Comparison of ENCODE assay signal across 9 cellular contexts in the genomic region with DNA sequence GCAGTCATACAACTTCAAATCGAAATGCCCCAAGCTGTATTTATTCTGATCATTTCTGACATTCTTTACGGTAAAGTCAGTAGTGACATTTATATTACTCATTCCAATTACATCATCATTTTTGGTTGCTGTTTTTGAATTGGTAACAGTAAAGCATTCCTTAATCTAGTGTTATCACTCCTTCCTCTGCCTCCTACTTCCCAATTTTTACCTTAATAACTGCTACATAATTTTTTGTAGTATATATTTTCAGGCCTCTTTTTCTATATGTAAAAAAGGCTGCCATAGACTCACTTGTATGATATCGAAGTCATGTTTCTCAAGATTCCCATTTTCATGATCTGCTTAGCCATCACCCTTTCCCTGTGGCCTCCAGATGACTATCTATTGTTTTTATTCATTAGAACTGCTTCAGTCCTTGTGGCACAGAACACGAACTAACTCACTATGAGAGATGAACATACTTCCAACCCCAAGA.
DNase-seq lines count a peak whose midpoint lies in the region; ATAC-seq, FAIRE-seq and TF ChIP-seq lines count a peak whose summit lies in the region.
"Had no signal": no experiment of that assay in that cellular context is flagged by ENCODE, and none has a peak within 500 bp of the region (broad histone marks: within the 10 kb centered on the region; RNA-seq: fewer than 3 reads in every experiment).

No MANE protein-coding gene starts in this region.

- TF ChIP-seq POLR2A in HepG2 (IDR thresholded peaks at IDR 0.05; ENCODE audit: insufficient read depth in 1 of 2, low read depth in 2 of 2, low read length in 2 of 2) (no peak), right lobe of liver (IDR thresholded peaks at IDR 0.05) (no peak)

- H3K27me3 ChIP-seq in HepG2 (ENCODE audit: control insufficient read depth in 1 of 2, insufficient read depth in 2 of 2, low read length in 2 of 2) = no peaks in the 10 kb centered on the region
- no peaks in the 10 kb centered on the region for H3K27me3 ChIP-seq in right lobe of liver

- in situ Hi-C loops in HepG2 (cut with HindIII; ENCODE audit: extremely low pct_ligation_motif_present, low pct_unique_long_range_greater_than_20kb) = loop anchor here (10.0 to 25.0 kb wide), 3 partner anchors 523 to 1055 kb away; no protein-coding TSS in a partner anchor

- H3K79me2 ChIP-seq in HepG2 (ENCODE audit: insufficient read depth, low read length) = peaks cover 78% of the 10 kb centered on the region

- WGBS in HepG2 (ENCODE audit: low lambda C conversion rate) = 86% methylated on average over 4 of the region's 4 CpGs
- WGBS in right lobe of liver (ENCODE audit: insufficient coverage, low coverage, low lambda C conversion rate, missing lambda C conversion rate) = 67% methylated on average over 4 of the region's 4 CpGs

- peak overlapping the region; percentile 36 for H3K27ac Mint-ChIP-seq in activated T-helper 1 cell treated with anti-CD3 and anti-CD28 coated beads, Interleukin-12 subunit alpha, Interleukin-12 subunit beta, Interleukin-2, Interleukin-4 antibody, amounts not matched to agents 30 ng/mL and 10 ng/mL and 1 ng/mL, durations not matched to agents 14 hours and 24 hours and 36 hours

- no peak for TF ChIP-seq RAD21 in HepG2 (CRISPR knock-in tag; IDR thresholded peaks at IDR 0.05)

- H3K27ac ChIP-seq in HepG2 (ENCODE audit: extremely low read length, insufficient read depth, low read length) (no peak overlapping the region), right lobe of liver (no peak overlapping the region)

- TF ChIP-seq EP300 in HepG2 (IDR thresholded peaks at IDR 0.05; ENCODE audit: low read depth in 2 of 2, low read length in 2 of 2) = no peak
- no peak for TF ChIP-seq EP300 in HepG2 (CRISPR knock-in tag; IDR thresholded peaks at IDR 0.05; ENCODE audit: borderline replicate concordance)

- no peaks in the 10 kb centered on the region for H3K27me3 Mint-ChIP-seq in activated T-helper 1 cell treated with anti-CD3 and anti-CD28 coated beads, Interleukin-12 subunit alpha, Interleukin-12 subunit beta, Interleukin-2, Interleukin-4 antibody, amounts not matched to agents 30 ng/mL and 10 ng/mL and 1 ng/mL, durations not matched to agents 14 hours and 24 hours and 36 hours (ENCODE audit: insufficient read depth)

- no TSS peak for BruUV-seq in HepG2 (replicated peaks; lab: Mats Ljungman, UMichigan)

- H2AFZ ChIP-seq in HepG2 (ENCODE audit: low read length) = no peak overlapping the region

- CTCF ChIA-PET in HepG2 (lab: Yijun Ruan, JAX; ENCODE audit: low intra/inter-chr PET ratio, low total read pairs) = no interaction called here

- H3K4me1 ChIP-seq in HepG2 (ENCODE audit: insufficient read depth, low read length) (peaks cover 47% of the 10 kb centered on the region), right lobe of liver (peaks cover 0 to 18% (median 0%) of the 10 kb centered on the region in 4 donors)

- no peak for ATAC-seq in HepG2
- ATAC-seq in right lobe of liver = no peak
- no peak for ATAC-seq in left ventricle myocardium superior

- POLR2A ChIA-PET in HepG2 (lab: Yijun Ruan, JAX) = interaction anchor here (1.1 kb wide), 1 partner anchor 14 kb away, joined by 4 read pairs; no protein-coding TSS in a partner anchor

- H3K4me2 ChIP-seq in HepG2 (ENCODE audit: low read depth, low read length) = no peak overlapping the region; the same call in 1 of the 2 replicates

- H3K9ac ChIP-seq in HepG2 (ENCODE audit: insufficient read depth, low read depth, low read length) = no peak overlapping the region

- no peak overlapping the region for H3K4me3 ChIP-seq in HepG2 (replicated peaks in 1 of 3; ENCODE audit: insufficient read depth in 1 of 3, low read depth in 2 of 3, low read length in 3 of 3)
- H3K4me3 ChIP-seq in right lobe of liver = no peak overlapping the region

- H3K36me3 ChIP-seq in HepG2 (replicated peaks in 1 of 2; ENCODE audit: control insufficient read depth in 1 of 2, insufficient read depth in 2 of 2, low read length in 2 of 2) (peaks cover 3 to 28% of the 10 kb centered on the region in 2 experiments; a peak in 4 of 5 replicates), right lobe of liver (no peaks in the 10 kb centered on the region)

- H3K4me3 Mint-ChIP-seq in activated T-helper 1 cell treated with anti-CD3 and anti-CD28 coated beads, Interleukin-12 subunit alpha, Interleukin-12 subunit beta, Interleukin-2, Interleukin-4 antibody, amounts not matched to agents 30 ng/mL and 10 ng/mL and 1 ng/mL, durations not matched to agents 14 hours and 24 hours and 36 hours = peak overlapping the region; percentile 67

- peaks cover 65% of the 10 kb centered on the region for H3K36me3 Mint-ChIP-seq in activated T-helper 1 cell treated with anti-CD3 and anti-CD28 coated beads, Interleukin-12 subunit alpha, Interleukin-12 subunit beta, Interleukin-2, Interleukin-4 antibody, amounts not matched to agents 30 ng/mL and 10 ng/mL and 1 ng/mL, durations not matched to agents 14 hours and 24 hours and 36 hours (ENCODE audit: low read depth)

- DNase-seq in HepG2 (ENCODE audit: low spot score) = no peak
- DNase-seq in right lobe of liver = no peak
- no peak for DNase-seq in activated T-helper 1 cell treated with anti-CD3 and anti-CD28 coated beads, Interleukin-12 subunit alpha, Interleukin-12 subunit beta, Interleukin-2, Interleukin-4 antibody, amounts not matched to agents 30 ng/mL and 10 ng/mL and 1 ng/mL, durations not matched to agents 14 hours and 24 hours and 36 hours (ENCODE audit: low spot score)
- peak; percentile 20 for DNase-seq in urothelium cell line (ENCODE audit: low spot score)
- DNase-seq in left ventricle myocardium superior = no peak
- DNase-seq in HUDEP-2 (lab: John Stamatoyannopoulos, UW; ENCODE audit: unreplicated experiment in 76 of 76) = no peak
- DNase-seq in activated CD4-positive, alpha-beta T cell treated with anti-CD3 and anti-CD28 coated beads, Interleukin-2, amount 50 U/mL, for 1 hour = no peak
- DNase-seq: aorta had no signal

- peaks cover 74% of the 10 kb centered on the region for H3K4me1 Mint-ChIP-seq in activated T-helper 1 cell treated with anti-CD3 and anti-CD28 coated beads, Interleukin-12 subunit alpha, Interleukin-12 subunit beta, Interleukin-2, Interleukin-4 antibody, amounts not matched to agents 30 ng/mL and 10 ng/mL and 1 ng/mL, durations not matched to agents 14 hours and 24 hours and 36 hours (ENCODE audit: low read depth)

- no peaks in the 10 kb centered on the region for H3K9me3 Mint-ChIP-seq in activated T-helper 1 cell treated with anti-CD3 and anti-CD28 coated beads, Interleukin-12 subunit alpha, Interleukin-12 subunit beta, Interleukin-2, Interleukin-4 antibody, amounts not matched to agents 30 ng/mL and 10 ng/mL and 1 ng/mL, durations not matched to agents 14 hours and 24 hours and 36 hours

- intact Hi-C loops in HepG2 (cut with micrococcal nuclease; ENCODE audit: unreplicated experiment) = loop anchor here (10.0 kb wide), 2 partner anchors 1063 to 1143 kb away; no protein-coding TSS in a partner anchor
- intact Hi-C loops in right lobe of liver (cut with DNase I) = no loop called here
- intact Hi-C loops in activated T-helper 1 cell treated with anti-CD3 and anti-CD28 coated beads, Interleukin-12 subunit alpha, Interleukin-12 subunit beta, Interleukin-2, Interleukin-4 antibody, amounts not matched to agents 30 ng/mL and 10 ng/mL and 1 ng/mL, durations not matched to agents 14 hours and 24 hours and 36 hours (cut with micrococcal nuclease) = loop anchor here (2.0 to 5.0 kb wide), 2 partner anchors 15 to 190 kb away; no protein-coding TSS in a partner anchor
- intact Hi-C loops in left ventricle myocardium superior (cut with micrococcal nuclease) = no loop called here

- H3K9me3 ChIP-seq in HepG2 (ENCODE audit: low read length) (no peaks in the 10 kb centered on the region), right lobe of liver (no peaks in the 10 kb centered on the region)

- FAIRE-seq in HepG2 (lab: Jason Lieb, UNC) (no peak), islet of Langerhans (lab: Jason Lieb, UNC) (peak; percentile 61), urothelium cell line (lab: Jason Lieb, UNC) (no peak)

- TF ChIP-seq CTCF in HepG2 (CRISPR knock-in tag; IDR thresholded peaks at IDR 0.05) = no peak
- TF ChIP-seq CTCF in right lobe of liver (IDR thresholded peaks at IDR 0.05) = no peak

- H4K20me1 ChIP-seq in HepG2 (ENCODE audit: insufficient read depth, low read length) = no peaks in the 10 kb centered on the region

TF ChIP-seq in HepG2, 621 proteins besides CTCF, POLR2A, EP300 and RAD21:
- TF ChIP-seq ATF7 (IDR thresholded peaks at IDR 0.05) = peak; percentile 62
- TF ChIP-seq ATF7 (CRISPR knock-in tag; IDR thresholded peaks at IDR 0.05) = no peak
- no peak for TF ChIP-seq PHF8 (CRISPR knock-in tag; IDR thresholded peaks at IDR 0.05)

Comparison
In these comparisons a context has a peak if more than half of its experiments do, and no peak if none do; other contexts are left out.
1. intact Hi-C loops: an anchor here in HepG2 (10.0 kb wide) and activated T-helper 1 cell treated with anti-CD3 and anti-CD28 coated beads, Interleukin-12 subunit alpha, Interleukin-12 subunit beta, Interleukin-2, Interleukin-4 antibody, amounts not matched to agents 30 ng/mL and 10 ng/mL and 1 ng/mL, durations not matched to agents 14 hours and 24 hours and 36 hours (2.0 to 5.0 kb wide); none called in right lobe of liver and left ventricle myocardium superior.